23 cellular contexts compared by ENCODE assay signal in genomic region chr18:8966819-8967218, GRCh38.
"Had no signal": no experiment of that assay in that cellular context is flagged by ENCODE, and none has a peak within 500 bp of the region (broad histone marks: within the 10 kb centered on the region; RNA-seq: fewer than 3 reads in every experiment).

No MANE protein-coding gene starts in this region.

- H3K27ac Mint-ChIP-seq: activated CD4-positive, alpha-beta memory T cell treated with anti-CD3 and anti-CD28 coated beads for 36 hours; activated naive CD4-positive, alpha-beta T cell treated with anti-CD3 and anti-CD28 coated beads, Interleukin-2, amount 50 U/mL, for 72 hours; activated T-helper 1 cell treated with anti-CD3 and anti-CD28 coated beads, Interleukin-12 subunit alpha, Interleukin-12 subunit beta, Interleukin-2, Interleukin-4 antibody, amounts not matched to agents 30 ng/mL and 10 ng/mL and 1 ng/mL, durations not matched to agents 14 hours and 24 hours and 36 hours; neural progenitor cell; type B pancreatic cell; WTC11 had no signal

- H3K36me3 ChIP-seq: adrenal gland, esophagus muscularis mucosa, gastroesophageal sphincter, heart left ventricle, neural progenitor cell had no signal

- H3K27me3 Mint-ChIP-seq: type B pancreatic cell had no signal

- H3K36me3 Mint-ChIP-seq: activated CD4-positive, alpha-beta memory T cell treated with anti-CD3 and anti-CD28 coated beads for 36 hours; activated naive CD4-positive, alpha-beta T cell treated with anti-CD3 and anti-CD28 coated beads, Interleukin-2, amount 50 U/mL, for 72 hours; type B pancreatic cell had no signal

- H3K27me3 ChIP-seq: adrenal gland, esophagus muscularis mucosa, gastroesophageal sphincter, neural progenitor cell, testis had no signal

- H3K27ac ChIP-seq: adrenal gland, esophagus muscularis mucosa, gastroesophageal sphincter, heart left ventricle, neural progenitor cell, psoas muscle, testis had no signal

- H3K9me3 Mint-ChIP-seq: activated CD4-positive, alpha-beta memory T cell treated with anti-CD3 and anti-CD28 coated beads for 36 hours; activated naive CD4-positive, alpha-beta T cell treated with anti-CD3 and anti-CD28 coated beads, Interleukin-2, amount 50 U/mL, for 72 hours; activated T-helper 1 cell treated with anti-CD3 and anti-CD28 coated beads, Interleukin-12 subunit alpha, Interleukin-12 subunit beta, Interleukin-2, Interleukin-4 antibody, amounts not matched to agents 30 ng/mL and 10 ng/mL and 1 ng/mL, durations not matched to agents 14 hours and 24 hours and 36 hours; type B pancreatic cell had no signal

- H3K4me3 ChIP-seq: adrenal gland, esophagus muscularis mucosa, gastroesophageal sphincter, heart left ventricle, neural progenitor cell, psoas muscle, testis had no signal

- FAIRE-seq: endothelial cell of umbilical vein, kidney, TTC549 had no signal

- H3K4me3 Mint-ChIP-seq: activated CD4-positive, alpha-beta memory T cell treated with anti-CD3 and anti-CD28 coated beads for 36 hours; activated T-helper 1 cell treated with anti-CD3 and anti-CD28 coated beads, Interleukin-12 subunit alpha, Interleukin-12 subunit beta, Interleukin-2, Interleukin-4 antibody, amounts not matched to agents 30 ng/mL and 10 ng/mL and 1 ng/mL, durations not matched to agents 14 hours and 24 hours and 36 hours; neural progenitor cell; type B pancreatic cell; WTC11 had no signal

- DNase-seq: activated CD4-positive, alpha-beta memory T cell treated with anti-CD3 and anti-CD28 coated beads for 36 hours; activated CD4-positive, alpha-beta T cell treated with anti-CD3 and anti-CD28 coated beads for 4 hours; activated gamma-delta T cell treated with Interleukin-2 at 50 U/mL for 16 hours; activated T-cell treated with anti-CD3 and anti-CD28 coated beads for 4 hours; adrenal gland; dermis blood vessel endothelial cell; effector memory CD4-positive, alpha-beta T cell; heart left ventricle; kidney; psoas muscle; right cardiac atrium; stimulated activated CD4-positive, alpha-beta T cell treated with anti-CD3 and anti-CD28 coated beads, Interleukin-2, amount 100 ng/mL, for 24 hours; testis had no signal

- H3K4me1 ChIP-seq: adrenal gland, esophagus muscularis mucosa, gastroesophageal sphincter, heart left ventricle, psoas muscle, testis had no signal

- H3K9me3 ChIP-seq: adrenal gland, esophagus muscularis mucosa, gastroesophageal sphincter, heart left ventricle, psoas muscle, testis had no signal

- ATAC-seq: activated naive CD4-positive, alpha-beta T cell treated with anti-CD3 and anti-CD28 coated beads, Interleukin-2, amount 50 U/mL, for 72 hours; gastroesophageal sphincter; heart left ventricle; left lobe of liver; psoas muscle; right cardiac atrium; WTC11 had no signal
